ENCODE assay signal across 9 cellular contexts in genomic region chr10:13816195-13816926, GRCh38.
A peak's percentile ranks its signal among the peaks of the same experiment; 100 is the strongest.
DNase-seq lines count a peak whose midpoint lies in the region; ATAC-seq and TF ChIP-seq lines count a peak whose summit lies in the region.
"Had no signal": no experiment of that assay in that cellular context is flagged by ENCODE, and none has a peak within 500 bp of the region (broad histone marks: within the 10 kb centered on the region; RNA-seq: fewer than 3 reads in every experiment).

No MANE protein-coding gene starts in this region.

- intact Hi-C loops in Right ventricle myocardium inferior (cut with DNase I) (no loop called here), left colon (cut with DNase I, micrococcal nuclease) (no loop called here)

- H3K4me3 ChIP-seq in right atrium auricular region (no peak overlapping the region), cardiac fibroblast (replicated peaks in 1 of 2; ENCODE audit: low read depth in 2 of 2, low read length in 2 of 2) (no peak overlapping the region)

- no peaks in the 10 kb centered on the region for H3K27me3 ChIP-seq in right atrium auricular region

- peak; percentile 87 for DNase-seq in Right ventricle myocardium inferior (ENCODE audit: missing footprints)
- no peak for DNase-seq in right atrium auricular region (ENCODE audit: low spot score)
- peak; percentile 58 to 73 for DNase-seq in cardiac fibroblast (ENCODE audit: low read depth in 2 of 2)
- DNase-seq in left colon: peak; percentile 63 to 71
- no peak for DNase-seq in iPS-NIHi11 (ENCODE audit: low spot score)
- no peak for DNase-seq in DMS53 (lab: John Stamatoyannopoulos, UW)
- DNase-seq: activated B cell treated with CpG ODN at 0.5 μM for 24 hours had no signal

- peak; percentile 90 for ATAC-seq in Right ventricle myocardium inferior
- peak; percentile 65 for ATAC-seq in left colon
- ATAC-seq in HG03460 (IDR thresholded peaks at IDR 0.05; ENCODE audit: unreplicated experiment): no peak
- ATAC-seq in HG03097 (IDR thresholded peaks at IDR 0.05; ENCODE audit: low FRiP score, unreplicated experiment): no peak

- peaks cover 0 to 20% of the 10 kb centered on the region in 2 donors for H3K4me1 ChIP-seq in right atrium auricular region

- H3K27ac ChIP-seq in right atrium auricular region: peak overlapping the region in 1 of 2 donors; percentile 26

- H3K9me3 ChIP-seq in right atrium auricular region: peaks cover 0 to 6% of the 10 kb centered on the region in 2 donors

- H3K36me3 ChIP-seq in right atrium auricular region: no peaks in the 10 kb centered on the region

- TF ChIP-seq CTCF in right atrium auricular region (IDR thresholded peaks at IDR 0.05): no peak
- no peak for TF ChIP-seq CTCF in cardiac fibroblast (IDR thresholded peaks at IDR 0.05; ENCODE audit: low read depth, low read length)

Comparison
In these comparisons a context has a peak if more than half of its experiments do, and no peak if none do; other contexts are left out.
1. DNase-seq: peak in Right ventricle myocardium inferior (single experiment), cardiac fibroblast (2 of 2) and left colon (2 of 2); none in right atrium auricular region (single experiment), iPS-NIHi11 (single experiment) and DMS53 (single experiment).
2. ATAC-seq: peak in Right ventricle myocardium inferior (single experiment) and left colon (single experiment); none in HG03460 (single experiment) and HG03097 (single experiment).